In genomic region chr20:41143354-41143753, GRCh38 we compare ENCODE assay signal across 14 cellular contexts. TPM values are rescaled to one million over a fixed set of nuclear protein-coding genes. Genes with fewer than 3 reads are reported as not detected.
A peak's percentile ranks its signal among the peaks of the same experiment; 100 is the strongest.
DNase-seq lines count a peak whose midpoint lies in the region; ATAC-seq and TF ChIP-seq lines count a peak whose summit lies in the region.
"Had no signal": no experiment of that assay in that cellular context is flagged by ENCODE, and none has a peak within 500 bp of the region (broad histone marks: within the 10 kb centered on the region; RNA-seq: fewer than 3 reads in every experiment).

No MANE protein-coding gene starts in this region.

- no peaks in the 10 kb centered on the region for H3K9me3 Mint-ChIP-seq in CD4-positive, alpha-beta memory T cell
- no peaks in the 10 kb centered on the region for H3K9me3 Mint-ChIP-seq in central memory CD8-positive, alpha-beta T cell

- H3K27ac Mint-ChIP-seq in CD4-positive, alpha-beta memory T cell = peak overlapping the region; percentile 88 to 98 (median 93)
- peak overlapping the region; percentile 93 for H3K27ac Mint-ChIP-seq in central memory CD8-positive, alpha-beta T cell (ENCODE audit: low read depth)

- POLR2A ChIA-PET in CD4-positive, alpha-beta memory T cell (lab: Charles Lee; ENCODE audit: partially characterized antibody) = interaction anchor here (1.4 to 16.2 kb wide), 4 partner anchors 9 to 29 kb away, joined by 4 to 753 read pairs (median 5); no protein-coding TSS in a partner anchor

- ATAC-seq in central memory CD8-positive, alpha-beta T cell (replicated peaks; ENCODE audit: extremely low read depth, poor library complexity, severe bottlenecking) = no peak

- no peaks in the 10 kb centered on the region for H3K27me3 ChIP-seq in CD4-positive, alpha-beta memory T cell (ENCODE audit: insufficient read depth, low read length)

- H3K4me1 Mint-ChIP-seq in CD4-positive, alpha-beta memory T cell = peaks cover 83 to 100% (median 92%) of the 10 kb centered on the region in 4 donors
- H3K4me1 Mint-ChIP-seq in central memory CD8-positive, alpha-beta T cell = peaks cover 98% of the 10 kb centered on the region

- H3K4me1 ChIP-seq in CD4-positive, alpha-beta memory T cell (ENCODE audit: insufficient read depth, low read length) = peaks cover 93% of the 10 kb centered on the region

- intact Hi-C loops in CD4-positive, alpha-beta memory T cell (cut with micrococcal nuclease) = loop anchor here (1.0 kb wide), 1 partner anchor 14 kb away; no protein-coding TSS in a partner anchor

- peaks cover 17 to 30% of the 10 kb centered on the region in 2 donors for H3K36me3 Mint-ChIP-seq in CD4-positive, alpha-beta memory T cell
- H3K36me3 Mint-ChIP-seq in central memory CD8-positive, alpha-beta T cell (ENCODE audit: insufficient read depth) = peaks cover 16% of the 10 kb centered on the region

- H3K9me3 ChIP-seq in CD4-positive, alpha-beta memory T cell (ENCODE audit: control insufficient read depth in 1 of 2, low read length in 2 of 2) = no peaks in the 10 kb centered on the region
- H3K9me3 ChIP-seq in KOPT-K1 (ENCODE audit: insufficient read depth, low read length, poor library complexity, severe bottlenecking) = no peaks in the 10 kb centered on the region

- H3K4me3 Mint-ChIP-seq in CD4-positive, alpha-beta memory T cell = peak overlapping the region; percentile 93 to 99 (median 96)
- peak overlapping the region; percentile 91 for H3K4me3 Mint-ChIP-seq in central memory CD8-positive, alpha-beta T cell

- no peaks in the 10 kb centered on the region for H3K36me3 ChIP-seq in CD4-positive, alpha-beta memory T cell (ENCODE audit: insufficient read depth, low read length)
- peaks cover 63% of the 10 kb centered on the region for H3K36me3 ChIP-seq in KOPT-K1 (ENCODE audit: insufficient read depth, low read length)

- no peaks in the 10 kb centered on the region for H3K27me3 Mint-ChIP-seq in CD4-positive, alpha-beta memory T cell
- no peaks in the 10 kb centered on the region for H3K27me3 Mint-ChIP-seq in central memory CD8-positive, alpha-beta T cell

- peak overlapping the region; percentile 84 for H3K27ac ChIP-seq in CD4-positive, alpha-beta memory T cell (ENCODE audit: low read depth, low read length)
- H3K27ac ChIP-seq in KOPT-K1 (ENCODE audit: low read depth, low read length, poor library complexity, severe bottlenecking) (peak overlapping the region; percentile 81), skin epidermis (peak overlapping the region in 11 of 21 experiments; percentile 0 to 97 (median 93)), coronary artery (peak overlapping the region in 1 of 2 donors; percentile 63)
- H3K27ac ChIP-seq: WERI-Rb-1 had no signal

- TF ChIP-seq CTCF in coronary artery (IDR thresholded peaks at IDR 0.05) = no peak

- CTCF ChIA-PET in CD4-positive, alpha-beta memory T cell (lab: Charles Lee; ENCODE audit: partially characterized antibody) = interaction anchor here (0.9 to 5.0 kb wide), 6 partner anchors 8 to 103 kb away, joined by 3 to 49 read pairs (median 10); no protein-coding TSS in a partner anchor

- peak overlapping the region in 1 of 2 donors; percentile 82 for H3K4me3 ChIP-seq in CD4-positive, alpha-beta memory T cell (ENCODE audit: low read length in 2 of 2)
- H3K4me3 ChIP-seq in skin epidermis (no peak overlapping the region), coronary artery (no peak overlapping the region)

- peak in 1 of 5 donors; percentile 9 for DNase-seq in CD4-positive, alpha-beta memory T cell
- no peak for DNase-seq in central memory CD8-positive, alpha-beta T cell (ENCODE audit: low spot score in 2 of 2)
- DNase-seq in NCI-H2107 (lab: John Stamatoyannopoulos, UW) (no peak), COR-L47 (lab: John Stamatoyannopoulos, UW) (no peak), coronary artery (ENCODE audit: low spot score) (no peak)
- DNase-seq: DMS 273 treated with DMSO at 0.1 percent for 48 hours; H7; NCI-H526 treated with DMSO at 0.1 percent for 48 hours; occipital lobe; SHP77 treated with DMSO at 0.1 percent for 48 hours; stimulated activated CD8-positive, alpha-beta memory T cell treated with anti-CD3 and anti-CD28 coated beads, Interleukin-4, amount 100 ng/mL, for 48 hours; WERI-Rb-1 had no signal

RNA-seq across cellular contexts. Expression of gene PLCG1, which starts 6.0 kb away (rescaled TPM):
- total RNA-seq in CD4-positive, alpha-beta memory T cell = 100 to 1,000 TPM; 319 to 320 TPM
- 10 to 100 TPM; 22.8 to 68.7 TPM for polyA plus RNA-seq in CD4-positive, alpha-beta memory T cell
